Comparison of ENCODE assay signal across 1 cellular context in the genomic region with DNA sequence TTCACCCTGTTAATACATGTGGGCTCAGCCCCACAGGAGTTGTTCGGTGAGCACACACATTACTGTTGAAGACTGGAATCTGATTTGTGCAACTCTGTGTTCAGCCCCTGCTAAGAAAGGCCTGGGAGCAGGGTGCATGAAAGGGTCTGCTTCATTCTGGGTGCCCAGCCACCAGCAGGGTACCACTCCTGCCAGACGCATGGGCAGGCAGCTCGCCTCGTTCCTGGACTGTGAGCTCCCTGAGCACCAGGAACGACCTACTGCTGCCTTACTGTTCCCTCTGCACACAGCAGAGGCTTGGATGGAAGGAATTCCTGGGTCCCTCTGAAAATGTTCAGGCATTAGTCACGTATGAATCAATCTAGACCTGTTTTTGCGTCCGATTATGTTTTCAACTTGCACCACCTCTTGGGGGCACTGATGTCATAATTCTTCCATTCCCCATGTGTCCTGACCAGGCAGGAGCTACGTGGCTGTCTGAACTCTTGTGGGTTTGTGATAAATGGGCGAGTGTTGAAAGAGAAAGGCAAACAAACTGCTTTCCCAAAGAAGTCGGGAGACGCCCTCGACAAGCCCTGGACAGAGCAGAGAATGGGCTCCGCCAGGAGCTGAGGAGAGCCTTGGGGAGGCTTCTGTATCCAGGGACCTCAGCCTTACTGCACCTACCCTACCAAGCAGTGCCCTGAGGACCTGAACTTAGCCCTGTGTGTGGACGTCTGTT.
TF ChIP-seq lines count a peak whose summit lies in the region.

No MANE protein-coding gene starts in this region.

TF ChIP-seq in GM23338, 12 proteins besides CTCF, POLR2A, EP300 and RAD21 (continued from another document):
- TF ChIP-seq, protein P1, sequence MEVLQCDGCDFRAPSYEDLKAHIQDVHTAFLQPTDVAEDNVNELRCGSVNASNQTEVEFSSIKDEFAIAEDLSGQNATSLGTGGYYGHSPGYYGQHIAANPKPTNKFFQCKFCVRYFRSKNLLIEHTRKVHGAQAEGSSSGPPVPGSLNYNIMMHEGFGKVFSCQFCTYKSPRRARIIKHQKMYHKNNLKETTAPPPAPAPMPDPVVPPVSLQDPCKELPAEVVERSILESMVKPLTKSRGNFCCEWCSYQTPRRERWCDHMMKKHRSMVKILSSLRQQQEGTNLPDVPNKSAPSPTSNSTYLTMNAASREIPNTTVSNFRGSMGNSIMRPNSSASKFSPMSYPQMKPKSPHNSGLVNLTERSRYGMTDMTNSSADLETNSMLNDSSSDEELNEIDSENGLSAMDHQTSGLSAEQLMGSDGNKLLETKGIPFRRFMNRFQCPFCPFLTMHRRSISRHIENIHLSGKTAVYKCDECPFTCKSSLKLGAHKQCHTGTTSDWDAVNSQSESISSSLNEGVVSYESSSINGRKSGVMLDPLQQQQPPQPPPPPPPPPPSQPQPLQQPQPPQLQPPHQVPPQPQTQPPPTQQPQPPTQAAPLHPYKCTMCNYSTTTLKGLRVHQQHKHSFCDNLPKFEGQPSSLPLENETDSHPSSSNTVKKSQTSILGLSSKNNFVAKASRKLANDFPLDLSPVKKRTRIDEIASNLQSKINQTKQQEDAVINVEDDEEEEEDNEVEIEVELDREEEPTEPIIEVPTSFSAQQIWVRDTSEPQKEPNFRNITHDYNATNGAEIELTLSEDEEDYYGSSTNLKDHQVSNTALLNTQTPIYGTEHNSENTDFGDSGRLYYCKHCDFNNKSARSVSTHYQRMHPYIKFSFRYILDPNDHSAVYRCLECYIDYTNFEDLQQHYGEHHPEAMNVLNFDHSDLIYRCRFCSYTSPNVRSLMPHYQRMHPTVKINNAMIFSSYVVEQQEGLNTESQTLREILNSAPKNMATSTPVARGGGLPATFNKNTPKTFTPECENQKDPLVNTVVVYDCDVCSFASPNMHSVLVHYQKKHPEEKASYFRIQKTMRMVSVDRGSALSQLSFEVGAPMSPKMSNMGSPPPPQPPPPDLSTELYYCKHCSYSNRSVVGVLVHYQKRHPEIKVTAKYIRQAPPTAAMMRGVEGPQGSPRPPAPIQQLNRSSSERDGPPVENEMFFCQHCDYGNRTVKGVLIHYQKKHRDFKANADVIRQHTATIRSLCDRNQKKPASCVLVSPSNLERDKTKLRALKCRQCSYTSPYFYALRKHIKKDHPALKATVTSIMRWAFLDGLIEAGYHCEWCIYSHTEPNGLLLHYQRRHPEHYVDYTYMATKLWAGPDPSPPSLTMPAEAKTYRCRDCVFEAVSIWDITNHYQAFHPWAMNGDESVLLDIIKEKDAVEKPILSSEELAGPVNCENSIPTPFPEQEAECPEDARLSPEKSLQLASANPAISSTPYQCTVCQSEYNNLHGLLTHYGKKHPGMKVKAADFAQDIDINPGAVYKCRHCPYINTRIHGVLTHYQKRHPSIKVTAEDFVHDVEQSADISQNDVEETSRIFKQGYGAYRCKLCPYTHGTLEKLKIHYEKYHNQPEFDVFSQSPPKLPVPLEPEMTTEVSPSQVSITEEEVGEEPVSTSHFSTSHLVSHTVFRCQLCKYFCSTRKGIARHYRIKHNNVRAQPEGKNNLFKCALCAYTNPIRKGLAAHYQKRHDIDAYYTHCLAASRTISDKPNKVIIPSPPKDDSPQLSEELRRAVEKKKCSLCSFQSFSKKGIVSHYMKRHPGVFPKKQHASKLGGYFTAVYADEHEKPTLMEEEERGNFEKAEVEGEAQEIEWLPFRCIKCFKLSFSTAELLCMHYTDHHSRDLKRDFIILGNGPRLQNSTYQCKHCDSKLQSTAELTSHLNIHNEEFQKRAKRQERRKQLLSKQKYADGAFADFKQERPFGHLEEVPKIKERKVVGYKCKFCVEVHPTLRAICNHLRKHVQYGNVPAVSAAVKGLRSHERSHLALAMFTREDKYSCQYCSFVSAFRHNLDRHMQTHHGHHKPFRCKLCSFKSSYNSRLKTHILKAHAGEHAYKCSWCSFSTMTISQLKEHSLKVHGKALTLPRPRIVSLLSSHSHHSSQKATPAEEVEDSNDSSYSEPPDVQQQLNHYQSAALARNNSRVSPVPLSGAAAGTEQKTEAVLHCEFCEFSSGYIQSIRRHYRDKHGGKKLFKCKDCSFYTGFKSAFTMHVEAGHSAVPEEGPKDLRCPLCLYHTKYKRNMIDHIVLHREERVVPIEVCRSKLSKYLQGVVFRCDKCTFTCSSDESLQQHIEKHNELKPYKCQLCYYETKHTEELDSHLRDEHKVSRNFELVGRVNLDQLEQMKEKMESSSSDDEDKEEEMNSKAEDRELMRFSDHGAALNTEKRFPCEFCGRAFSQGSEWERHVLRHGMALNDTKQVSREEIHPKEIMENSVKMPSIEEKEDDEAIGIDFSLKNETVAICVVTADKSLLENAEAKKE (CRISPR knock-in tag; IDR thresholded peaks at IDR 0.05), result no peak
- TF ChIP-seq NANOG (IDR thresholded peaks at IDR 0.05; ENCODE audit: borderline replicate concordance) (no peak), STAT1 (IDR thresholded peaks at IDR 0.05; ENCODE audit: unreplicated experiment) (no peak)
